ENCODE assay signal across 12 cellular contexts in genomic region chr9:88605500-88606172, GRCh38.
DNase-seq lines count a peak whose midpoint lies in the region; ATAC-seq and TF ChIP-seq lines count a peak whose summit lies in the region.
"Had no signal": no experiment of that assay in that cellular context is flagged by ENCODE, and none has a peak within 500 bp of the region (broad histone marks: within the 10 kb centered on the region; RNA-seq: fewer than 3 reads in every experiment).

No MANE protein-coding gene starts in this region.

- no peaks in the 10 kb centered on the region for H3K9me3 ChIP-seq in right cardiac atrium (ENCODE audit: control insufficient read depth, low read length)
- H3K9me3 ChIP-seq in spleen: no peaks in the 10 kb centered on the region
- H3K9me3 ChIP-seq: Caco-2 had no signal

- peaks cover 6% of the 10 kb centered on the region for H3K27me3 Mint-ChIP-seq in brain

- H3K27me3 ChIP-seq in right cardiac atrium (ENCODE audit: control insufficient read depth, insufficient read depth): no peaks in the 10 kb centered on the region
- H3K27me3 ChIP-seq in spleen (replicated peaks in 1 of 7): no peaks in the 10 kb centered on the region

- H3K4me3 ChIP-seq in right cardiac atrium (ENCODE audit: low read length) (no peak overlapping the region), spleen (no peak overlapping the region)

- peak overlapping the region in 3 of 5 experiments; percentile 13 to 93 (median 64) for H3K27ac Mint-ChIP-seq in brain

- H3K4me1 Mint-ChIP-seq in brain: peaks cover 14% of the 10 kb centered on the region

- H3K27ac ChIP-seq in right cardiac atrium (ENCODE audit: low read length) (no peak overlapping the region), spleen (peak overlapping the region in 5 of 8 donors; percentile 32 to 53 (median 42))

- peak overlapping the region in 1 of 5 experiments; percentile 31 for H3K4me3 Mint-ChIP-seq in brain

- no peaks in the 10 kb centered on the region for H3K36me3 Mint-ChIP-seq in brain

- no peak for TF ChIP-seq CTCF in brain (conservative IDR thresholded peaks at IDR 0.05)
- TF ChIP-seq CTCF in spleen (IDR thresholded peaks at IDR 0.05 in 8 of 11, conservative IDR thresholded peaks at IDR 0.05 in 3 of 11): no peak

- peaks cover 2% of the 10 kb centered on the region for H3K4me1 ChIP-seq in right cardiac atrium (ENCODE audit: control insufficient read depth, insufficient read depth, low read length)
- H3K4me1 ChIP-seq in spleen: no peaks in the 10 kb centered on the region
- H3K4me1 ChIP-seq: Caco-2 had no signal

- WGBS in right cardiac atrium: 32% methylated on average over 8 of the region's 8 CpGs
- WGBS in spleen, 5 donors: 38 to 50% (median 45%) methylated on average over 8 of the region's 8 CpGs

- DNase-seq in GM03348 (ENCODE audit: low spot score) (peak; percentile 45), right cardiac atrium (no peak), spleen (no peak)
- DNase-seq in stimulated activated CD8-positive, alpha-beta memory T cell treated with anti-CD3 and anti-CD28 coated beads, Interleukin-4, amount 100 ng/mL, for 48 hours: no peak
- DNase-seq in activated CD4-positive, alpha-beta T cell treated with anti-CD3 and anti-CD28 coated beads, Interleukin-2, amount 50 U/mL, for 1 hour: no peak
- no peak for DNase-seq in activated CD8-positive, alpha-beta memory T cell treated with anti-CD3 and anti-CD28 coated beads for 24 hours
- DNase-seq: activated CD4-positive, alpha-beta T cell treated with anti-CD3 and anti-CD28 coated beads, Interleukin-2, amount 50 U/mL, for 48 hours; activated naive CD4-positive, alpha-beta T cell treated with anti-CD3 and anti-CD28 coated beads, Interleukin-2, amount 50 U/mL, for 16 hours; Caco-2; NCI-H1694 treated with DMSO at 0.1 percent for 48 hours had no signal

- no peak for TF ChIP-seq POLR2A in spleen (IDR thresholded peaks at IDR 0.05)

- no peaks in the 10 kb centered on the region for H3K36me3 ChIP-seq in spleen

- peak; percentile 57 to 75 for ATAC-seq in right cardiac atrium
- ATAC-seq in GM18858 (IDR thresholded peaks at IDR 0.05; ENCODE audit: unreplicated experiment): no peak

- H3K9me3 Mint-ChIP-seq in brain: peaks cover 5 to 26% (median 9%) of the 10 kb centered on the region in 5 experiments

- intact Hi-C loops in right cardiac atrium (cut with DNase I): no loop called here
- intact Hi-C loops in spleen (cut with DNase I; ENCODE audit: low total_unique reads): no loop called here
